ENCODE assay signal across 12 cellular contexts in genomic region chrX:39614680-39614998, GRCh38.
DNase-seq lines count a peak whose midpoint lies in the region; ATAC-seq, FAIRE-seq and TF ChIP-seq lines count a peak whose summit lies in the region.
"Had no signal": no experiment of that assay in that cellular context is flagged by ENCODE, and none has a peak within 500 bp of the region (broad histone marks: within the 10 kb centered on the region; RNA-seq: fewer than 3 reads in every experiment).

No MANE protein-coding gene starts in this region.

- no peaks in the 10 kb centered on the region for H3K27me3 ChIP-seq in right lobe of liver
- H3K27me3 ChIP-seq in HepG2 (ENCODE audit: control insufficient read depth in 1 of 2, insufficient read depth in 2 of 2, low read length in 2 of 2) = peaks cover 2 to 7% of the 10 kb centered on the region in 2 experiments; a peak in 2 of 5 replicates
- no peaks in the 10 kb centered on the region for H3K27me3 ChIP-seq in hepatocyte

- no peak overlapping the region for H3K4me3 ChIP-seq in right lobe of liver
- H3K4me3 ChIP-seq in HepG2 (replicated peaks in 1 of 3; ENCODE audit: insufficient read depth in 1 of 3, low read depth in 2 of 3, low read length in 3 of 3) = no peak overlapping the region
- H3K4me3 ChIP-seq in hepatocyte = no peak overlapping the region
- H3K4me3 ChIP-seq: GM23248 had no signal

- intact Hi-C loops in right lobe of liver (cut with DNase I) = no loop called here
- intact Hi-C loops in HepG2 (cut with micrococcal nuclease; ENCODE audit: unreplicated experiment) = no loop called here

- ATAC-seq in right lobe of liver (peak in 3 of 4 donors; percentile 45 to 50 (median 47)), HepG2 (no peak), T-helper 17 cell (no peak), HG03196 (IDR thresholded peaks at IDR 0.05; ENCODE audit: unreplicated experiment) (no peak)
- ATAC-seq in stimulated activated naive CD8-positive, alpha-beta T cell treated with anti-CD3 and anti-CD28 coated beads, Interleukin-15, amount 100 ng/mL, for 72 hours = no peak

- no peaks in the 10 kb centered on the region for H3K79me2 ChIP-seq in HepG2 (ENCODE audit: insufficient read depth, low read length)
- no peaks in the 10 kb centered on the region for H3K79me2 ChIP-seq in hepatocyte

- BruUV-seq in HepG2 (replicated peaks; lab: Mats Ljungman, UMichigan) = no TSS peak

- peak overlapping the region; percentile 67 for H3K27ac Mint-ChIP-seq in T-helper 17 cell
- H3K27ac Mint-ChIP-seq in stimulated activated naive CD8-positive, alpha-beta T cell treated with anti-CD3 and anti-CD28 coated beads, Interleukin-15, amount 100 ng/mL, for 72 hours = peak overlapping the region; percentile 98 to 99

- TF ChIP-seq EP300 in HepG2 (IDR thresholded peaks at IDR 0.05; ENCODE audit: low read depth in 2 of 2, low read length in 2 of 2) (no peak), HepG2 (CRISPR knock-in tag; IDR thresholded peaks at IDR 0.05; ENCODE audit: borderline replicate concordance) (no peak)

- H3K9ac ChIP-seq in HepG2 (ENCODE audit: insufficient read depth, low read depth, low read length) = no peak overlapping the region
- H3K9ac ChIP-seq: GM23248 had no signal

- H3K9me3 ChIP-seq in right lobe of liver (no peaks in the 10 kb centered on the region), HepG2 (ENCODE audit: low read length) (no peaks in the 10 kb centered on the region), T-helper 17 cell (ENCODE audit: control insufficient read depth, low read length, poor library complexity, severe bottlenecking) (no peaks in the 10 kb centered on the region), hepatocyte (ENCODE audit: low read depth) (no peaks in the 10 kb centered on the region)

- FAIRE-seq in HepG2 (lab: Jason Lieb, UNC) = no peak

- H3K36me3 ChIP-seq in right lobe of liver = no peaks in the 10 kb centered on the region
- no peaks in the 10 kb centered on the region for H3K36me3 ChIP-seq in HepG2 (replicated peaks in 1 of 2; ENCODE audit: control insufficient read depth in 1 of 2, insufficient read depth in 2 of 2, low read length in 2 of 2)
- no peaks in the 10 kb centered on the region for H3K36me3 ChIP-seq in hepatocyte (replicated peaks; ENCODE audit: insufficient read depth, low read depth)

- peaks cover 2% of the 10 kb centered on the region for H3K36me3 Mint-ChIP-seq in T-helper 17 cell (ENCODE audit: low read depth)

- H3K4me1 Mint-ChIP-seq in T-helper 17 cell = peaks cover 11% of the 10 kb centered on the region
- peaks cover 47% of the 10 kb centered on the region for H3K4me1 Mint-ChIP-seq in stimulated activated naive CD8-positive, alpha-beta T cell treated with anti-CD3 and anti-CD28 coated beads, Interleukin-15, amount 100 ng/mL, for 72 hours

- no peak for DNase-seq in right lobe of liver
- no peak for DNase-seq in HepG2 (ENCODE audit: low spot score)
- no peak for DNase-seq in T-helper 17 cell
- DNase-seq in hepatocyte (ENCODE audit: low spot score) = no peak
- no peak for DNase-seq in stimulated activated naive CD8-positive, alpha-beta T cell treated with anti-CD3 and anti-CD28 coated beads, Interleukin-15, amount 100 ng/mL, for 72 hours
- DNase-seq in NCI-H510A treated with DMSO at 0.1 percent for 48 hours (lab: John Stamatoyannopoulos, UW) = no peak
- no peak for DNase-seq in NCI-H526 treated with DMSO at 0.1 percent for 48 hours (lab: John Stamatoyannopoulos, UW)
- DNase-seq: effector CD8-positive, alpha-beta T cell; GM23248; NCI-H774; SHP77 treated with DMSO at 0.1 percent for 48 hours had no signal

- no peak overlapping the region for H2AFZ ChIP-seq in HepG2 (ENCODE audit: low read length)
- H2AFZ ChIP-seq in hepatocyte = no peak overlapping the region
- H2AFZ ChIP-seq: GM23248 had no signal

- no peak for TF ChIP-seq RAD21 in HepG2 (CRISPR knock-in tag; IDR thresholded peaks at IDR 0.05)

- H3K4me3 Mint-ChIP-seq in T-helper 17 cell = peak overlapping the region; percentile 89
- peak overlapping the region; percentile 88 to 95 for H3K4me3 Mint-ChIP-seq in stimulated activated naive CD8-positive, alpha-beta T cell treated with anti-CD3 and anti-CD28 coated beads, Interleukin-15, amount 100 ng/mL, for 72 hours

- POLR2A ChIA-PET in HepG2 (lab: Yijun Ruan, JAX) = no interaction called here

- no peak overlapping the region for H3K27ac ChIP-seq in right lobe of liver
- no peak overlapping the region for H3K27ac ChIP-seq in HepG2 (ENCODE audit: extremely low read length, insufficient read depth, low read length)
- no peak overlapping the region for H3K27ac ChIP-seq in hepatocyte
- H3K27ac ChIP-seq: GM23248 had no signal

- CTCF ChIA-PET in HepG2 (lab: Yijun Ruan, JAX; ENCODE audit: low intra/inter-chr PET ratio, low total read pairs) = no interaction called here

- WGBS in right lobe of liver (ENCODE audit: insufficient coverage, low coverage, low lambda C conversion rate, missing lambda C conversion rate) = 56% methylated on average over 3 of the region's 4 CpGs
- 23% methylated on average over 4 of the region's 4 CpGs for WGBS in HepG2 (ENCODE audit: low lambda C conversion rate)
- WGBS in hepatocyte (ENCODE audit: low lambda C conversion rate, missing lambda C conversion rate) = 65% methylated on average over 4 of the region's 4 CpGs

- TF ChIP-seq CTCF in right lobe of liver (IDR thresholded peaks at IDR 0.05) (no peak), HepG2 (CRISPR knock-in tag; IDR thresholded peaks at IDR 0.05) (no peak), hepatocyte (IDR thresholded peaks at IDR 0.05; ENCODE audit: poor library complexity) (no peak)

- H3K9me3 Mint-ChIP-seq in stimulated activated naive CD8-positive, alpha-beta T cell treated with anti-CD3 and anti-CD28 coated beads, Interleukin-15, amount 100 ng/mL, for 72 hours = peaks cover 9 to 12% of the 10 kb centered on the region in 2 donors

- no peaks in the 10 kb centered on the region for H3K27me3 Mint-ChIP-seq in T-helper 17 cell
- H3K27me3 Mint-ChIP-seq in stimulated activated naive CD8-positive, alpha-beta T cell treated with anti-CD3 and anti-CD28 coated beads, Interleukin-15, amount 100 ng/mL, for 72 hours = no peaks in the 10 kb centered on the region

- H3K4me2 ChIP-seq in HepG2 (ENCODE audit: low read depth, low read length) = no peak overlapping the region
- peak overlapping the region; percentile 72 for H3K4me2 ChIP-seq in hepatocyte

- in situ Hi-C loops in HepG2 (cut with HindIII; ENCODE audit: extremely low pct_ligation_motif_present, low pct_unique_long_range_greater_than_20kb) = no loop called here

- no peaks in the 10 kb centered on the region for H3K9me2 ChIP-seq in hepatocyte (replicated peaks; ENCODE audit: insufficient read depth)

- H4K20me1 ChIP-seq in HepG2 (ENCODE audit: insufficient read depth, low read length) (no peaks in the 10 kb centered on the region), hepatocyte (ENCODE audit: insufficient read depth, poor library complexity, severe bottlenecking) (no peaks in the 10 kb centered on the region)

- TF ChIP-seq POLR2A in right lobe of liver (IDR thresholded peaks at IDR 0.05) (no peak), HepG2 (IDR thresholded peaks at IDR 0.05; ENCODE audit: insufficient read depth in 1 of 2, low read depth in 2 of 2, low read length in 2 of 2) (no peak)

- H3K4me1 ChIP-seq in right lobe of liver (no peaks in the 10 kb centered on the region), HepG2 (ENCODE audit: insufficient read depth, low read length) (0 out of 2 replicates have a peak, but pooled peaks cover 7% of the 10 kb centered on the region), hepatocyte (ENCODE audit: insufficient read depth) (peaks cover 16% of the 10 kb centered on the region)

TF ChIP-seq in HepG2, 621 proteins besides CTCF, POLR2A, EP300 and RAD21 (continues in another document):
- TF ChIP-seq ZBTB10 (CRISPR knock-in tag; IDR thresholded peaks at IDR 0.05; ENCODE audit: borderline replicate concordance) = no peak
- no peak for TF ChIP-seq ZNF124 (CRISPR knock-in tag; IDR thresholded peaks at IDR 0.05)
- TF ChIP-seq IRF2 (CRISPR knock-in tag; IDR thresholded peaks at IDR 0.05) = no peak
- no peak for TF ChIP-seq CREBL2 (CRISPR knock-in tag; IDR thresholded peaks at IDR 0.05; ENCODE audit: borderline replicate concordance)
- no peak for TF ChIP-seq ZC3H4 (CRISPR knock-in tag; IDR thresholded peaks at IDR 0.05; ENCODE audit: borderline replicate concordance)
- TF ChIP-seq ZNF792 (CRISPR knock-in tag; IDR thresholded peaks at IDR 0.05) = no peak
- no peak for TF ChIP-seq FOXJ3 (CRISPR knock-in tag; IDR thresholded peaks at IDR 0.05; ENCODE audit: borderline replicate concordance)
- TF ChIP-seq KDM1A (CRISPR knock-in tag; IDR thresholded peaks at IDR 0.05) = no peak
- TF ChIP-seq SRSF4 (IDR thresholded peaks at IDR 0.05; ENCODE audit: low read depth, low read length, poor library complexity, severe bottlenecking) = no peak
- no peak for TF ChIP-seq XBP1 (CRISPR knock-in tag; IDR thresholded peaks at IDR 0.05)
- no peak for TF ChIP-seq ZNF616 (CRISPR knock-in tag; IDR thresholded peaks at IDR 0.05; ENCODE audit: low read depth)
- no peak for TF ChIP-seq BHLHE40 (IDR thresholded peaks at IDR 0.05; ENCODE audit: low read length)

Comparison
In these comparisons a context has a peak if more than half of its experiments do, and no peak if none do; other contexts are left out.
1. ATAC-seq: peak in right lobe of liver (3 of 4); none in HepG2 (single experiment), T-helper 17 cell (single experiment), stimulated activated naive CD8-positive, alpha-beta T cell treated with anti-CD3 and anti-CD28 coated beads, Interleukin-15, amount 100 ng/mL, for 72 hours (single experiment) and HG03196 (single experiment).